10 cellular contexts compared by ENCODE assay signal in genomic region chr12:18430425-18431048, GRCh38.
DNase-seq lines count a peak whose midpoint lies in the region; TF ChIP-seq lines count a peak whose summit lies in the region.
"Had no signal": no experiment of that assay in that cellular context is flagged by ENCODE, and none has a peak within 500 bp of the region (broad histone marks: within the 10 kb centered on the region; RNA-seq: fewer than 3 reads in every experiment).

No MANE protein-coding gene starts in this region.

- no peak overlapping the region for H3K27ac ChIP-seq in SU-DHL-6 (ENCODE audit: low read depth, low read length)

- H3K27me3 ChIP-seq in SU-DHL-6 (ENCODE audit: low read length) = no peaks in the 10 kb centered on the region

- no peaks in the 10 kb centered on the region for H4K20me1 ChIP-seq in SU-DHL-6 (ENCODE audit: low read depth, low read length)

- H3K9me2 ChIP-seq in SU-DHL-6 (replicated peaks; ENCODE audit: insufficient read depth, low read length) = no peaks in the 10 kb centered on the region

- peak; percentile 25 for DNase-seq in A172 (ENCODE audit: low spot score)
- DNase-seq in HuH-7 (ENCODE audit: low spot score) = peak; percentile 30
- peak; percentile 4 for DNase-seq in glomerular endothelial cell (ENCODE audit: extremely low read depth, low read depth, low spot score)
- DNase-seq in renal cortical epithelial cell (ENCODE audit: low read depth) = peak; percentile 63
- no peak for DNase-seq in activated naive CD8-positive, alpha-beta T cell treated with anti-CD3 and anti-CD28 coated beads for 36 hours
- DNase-seq in T-helper 2 cell = no peak

- TF ChIP-seq CTCF in GM12872 (IDR thresholded peaks at IDR 0.05; ENCODE audit: insufficient read depth, low read depth, low read length) (peak; percentile 68), SU-DHL-6 (IDR thresholded peaks at IDR 0.05; ENCODE audit: insufficient read depth, low read length, poor library complexity, severe bottlenecking) (peak; percentile 61)

- no peak overlapping the region for H3K9ac ChIP-seq in SU-DHL-6 (ENCODE audit: low read length)

- H3K9me3 Mint-ChIP-seq in activated naive CD8-positive, alpha-beta T cell treated with anti-CD3 and anti-CD28 coated beads for 36 hours = peaks cover 6% of the 10 kb centered on the region
- H3K9me3 Mint-ChIP-seq: dendritic cell treated with granulocyte-macrophage colony-stimulating factor and Interleukin-4, amounts not matched to agents 40 ng/mL and 50 ng/mL, for 4 days had no signal

- H3K4me2 ChIP-seq in SU-DHL-6 (ENCODE audit: low read depth, low read length, poor library complexity, severe bottlenecking) = no peak overlapping the region

- H3F3A ChIP-seq in SU-DHL-6 (ENCODE audit: insufficient read depth) = no peaks in the 10 kb centered on the region

- H3K4me3 ChIP-seq in SU-DHL-6 (ENCODE audit: insufficient read depth, low read length, poor library complexity, severe bottlenecking) = no peak overlapping the region

- no peaks in the 10 kb centered on the region for H3K36me3 ChIP-seq in SU-DHL-6 (ENCODE audit: low read length)

- no peak overlapping the region for H3K27ac Mint-ChIP-seq in activated naive CD8-positive, alpha-beta T cell treated with anti-CD3 and anti-CD28 coated beads for 36 hours
- H3K27ac Mint-ChIP-seq: dendritic cell treated with granulocyte-macrophage colony-stimulating factor and Interleukin-4, amounts not matched to agents 40 ng/mL and 50 ng/mL, for 4 days; stimulated activated naive CD8-positive, alpha-beta T cell treated with anti-CD3 and anti-CD28 coated beads, Interleukin-15, Interleukin-2, amounts not matched to agents 100 ng/mL and 50 ng/mL, for 24 hours had no signal

- H3K36me3 Mint-ChIP-seq in activated naive CD8-positive, alpha-beta T cell treated with anti-CD3 and anti-CD28 coated beads for 36 hours = no peaks in the 10 kb centered on the region

- no peaks in the 10 kb centered on the region for H3K79me2 ChIP-seq in SU-DHL-6 (ENCODE audit: insufficient read depth, low read length)

- H3K27me3 Mint-ChIP-seq in activated naive CD8-positive, alpha-beta T cell treated with anti-CD3 and anti-CD28 coated beads for 36 hours = no peaks in the 10 kb centered on the region
- H3K27me3 Mint-ChIP-seq: dendritic cell treated with granulocyte-macrophage colony-stimulating factor and Interleukin-4, amounts not matched to agents 40 ng/mL and 50 ng/mL, for 4 days; stimulated activated naive CD8-positive, alpha-beta T cell treated with anti-CD3 and anti-CD28 coated beads, Interleukin-15, Interleukin-2, amounts not matched to agents 100 ng/mL and 50 ng/mL, for 24 hours had no signal

- no peak overlapping the region for H3K4me3 Mint-ChIP-seq in activated naive CD8-positive, alpha-beta T cell treated with anti-CD3 and anti-CD28 coated beads for 36 hours
- H3K4me3 Mint-ChIP-seq: dendritic cell treated with granulocyte-macrophage colony-stimulating factor and Interleukin-4, amounts not matched to agents 40 ng/mL and 50 ng/mL, for 4 days; stimulated activated naive CD8-positive, alpha-beta T cell treated with anti-CD3 and anti-CD28 coated beads, Interleukin-15, Interleukin-2, amounts not matched to agents 100 ng/mL and 50 ng/mL, for 24 hours had no signal

- H3K9me3 ChIP-seq in SU-DHL-6 (ENCODE audit: insufficient read depth, low read length) = no peaks in the 10 kb centered on the region

- H3K4me1 Mint-ChIP-seq in activated naive CD8-positive, alpha-beta T cell treated with anti-CD3 and anti-CD28 coated beads for 36 hours = no peaks in the 10 kb centered on the region

- no peak overlapping the region for H2AFZ ChIP-seq in SU-DHL-6 (ENCODE audit: low read depth, low read length, severe bottlenecking)

Comparison
In these comparisons a context has a peak if more than half of its experiments do, and no peak if none do; other contexts are left out.
1. DNase-seq: peak in A172 (single experiment), HuH-7 (single experiment), glomerular endothelial cell (single experiment) and renal cortical epithelial cell (single experiment); none in activated naive CD8-positive, alpha-beta T cell treated with anti-CD3 and anti-CD28 coated beads for 36 hours (single experiment) and T-helper 2 cell (0 of 5).